ENCODE assay signal across 21 cellular contexts in the genomic region with DNA sequence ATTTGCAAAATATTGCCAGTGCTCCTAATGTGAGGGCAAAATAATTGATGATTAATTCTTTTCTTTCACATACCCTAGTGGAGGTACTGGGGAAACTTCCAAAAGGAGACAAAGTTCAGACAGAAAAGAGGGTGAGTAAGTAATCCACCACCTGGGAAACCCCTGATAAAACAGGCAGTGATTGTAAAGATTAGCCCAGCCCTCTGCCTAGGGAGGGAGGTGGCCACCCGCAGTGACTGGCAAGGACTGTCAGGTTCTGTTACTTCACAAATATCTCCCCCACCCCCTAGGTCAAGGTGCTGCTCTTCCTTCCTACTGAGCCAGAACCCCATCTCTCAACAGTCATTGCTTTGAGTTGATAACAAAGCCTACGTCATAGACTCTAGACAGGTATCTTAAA.
DNase-seq lines count a peak whose midpoint lies in the region; ATAC-seq, FAIRE-seq and TF ChIP-seq lines count a peak whose summit lies in the region.
"Had no signal": no experiment of that assay in that cellular context is flagged by ENCODE, and none has a peak within 500 bp of the region (broad histone marks: within the 10 kb centered on the region; RNA-seq: fewer than 3 reads in every experiment).

No MANE protein-coding gene starts in this region.

- H3K27me3 ChIP-seq in GM23338 (ENCODE audit: insufficient read depth) (no peaks in the 10 kb centered on the region), GM12878 (replicated peaks in 1 of 2; ENCODE audit: control insufficient read depth in 2 of 2, insufficient read depth in 2 of 2, low read length in 1 of 2) (no peaks in the 10 kb centered on the region)

- H3K4me3 Mint-ChIP-seq in GM23338, result no peak overlapping the region
- H3K4me3 Mint-ChIP-seq: CD4-positive, CD25-positive, alpha-beta regulatory T cell had no signal

- TF ChIP-seq CTCF in GM23338 (conservative IDR thresholded peaks at IDR 0.05; ENCODE audit: low read depth in 2 of 2) (no peak), GM12878 (IDR thresholded peaks at IDR 0.05 in 2 of 3, conservative IDR thresholded peaks at IDR 0.05 in 1 of 3; ENCODE audit: control insufficient read depth in 2 of 3, extremely low read depth in 1 of 3, insufficient read depth in 1 of 3, low read depth in 3 of 3, low read length in 3 of 3) (no peak)

- H3K4me3 ChIP-seq in GM23338, result no peak overlapping the region
- H3K4me3 ChIP-seq in GM12878, result no peak overlapping the region
- H3K4me3 ChIP-seq: K562 had no signal

- TF ChIP-seq RAD21 in GM12878 (IDR thresholded peaks at IDR 0.05; ENCODE audit: insufficient read depth, low read depth, low read length), result no peak

- CTCF ChIA-PET in GM12878 (lab: Yijun Ruan, JAX), result no interaction called here

- H3K9ac ChIP-seq in GM12878 (ENCODE audit: control insufficient read depth, insufficient read depth, low read length), result no peak overlapping the region

- in situ Hi-C loops in GM12878 (cut with MboI), result no loop called here

- no peaks in the 10 kb centered on the region for H3K36me3 ChIP-seq in GM23338 (ENCODE audit: insufficient read depth)
- H3K36me3 ChIP-seq in GM12878 (ENCODE audit: control insufficient read depth in 2 of 2, insufficient read depth in 2 of 2, low read length in 1 of 2), result no peaks in the 10 kb centered on the region

- FAIRE-seq in GM12878 (lab: Jason Lieb, UNC), result no peak
- FAIRE-seq: K562 had no signal

- BruUV-seq in GM12878 (replicated peaks; lab: Mats Ljungman, UMichigan), result no TSS peak

- H3K36me3 Mint-ChIP-seq in GM23338 (ENCODE audit: low read depth), result no peaks in the 10 kb centered on the region
- H3K36me3 Mint-ChIP-seq: CD4-positive, CD25-positive, alpha-beta regulatory T cell had no signal

- no peak for DNase-seq in GM23338 (ENCODE audit: low spot score)
- DNase-seq in GM12878 (ENCODE audit: low read depth, low spot score), result no peak
- peak; percentile 28 for DNase-seq in iPS-NIHi7 (ENCODE audit: extremely low spot score)
- no peak for DNase-seq in NCI-H146 treated with DMSO at 0.1 percent for 48 hours (lab: John Stamatoyannopoulos, UW; ENCODE audit: unreplicated experiment)
- no peak for DNase-seq in mesenteric fat pad (ENCODE audit: low spot score)
- no peak for DNase-seq in SKM-1 treated with dmso at 0.1 percent for 144 hours (lab: John Stamatoyannopoulos, UW; ENCODE audit: unreplicated experiment)
- DNase-seq: CD4-positive, CD25-positive, alpha-beta regulatory T cell; DMS79; GOT3; MM.1S; NCI-H1092; NCI-H1436; NCI-H1930; NCI-H2227 treated with DMSO at 0.1 percent for 48 hours; NCI-H510A; NCI-H748 treated with DMSO at 0.1 percent for 48 hours; NK-92 treated with Interleukin-12 subunit alpha and Interleukin-12 subunit beta, amount 100 ng/mL, for 24 hours had no signal

- RAD21 ChIA-PET in GM12878 (lab: Charles Lee; ENCODE audit: unreplicated experiment), result no interaction called here

- H3K4me2 ChIP-seq in GM23338 (no peak overlapping the region), GM12878 (ENCODE audit: control insufficient read depth, insufficient read depth) (no peak overlapping the region)

- no peak for TF ChIP-seq EP300 in GM12878 (IDR thresholded peaks at IDR 0.05; ENCODE audit: borderline replicate concordance in 1 of 2, control insufficient read depth in 1 of 2, low read depth in 2 of 2, low read length in 2 of 2)

- no peaks in the 10 kb centered on the region for H3K9me3 ChIP-seq in GM12878 (replicated peaks; ENCODE audit: control insufficient read depth, insufficient read depth, low read length)

- H4K20me1 ChIP-seq in GM23338 (replicated peaks; ENCODE audit: insufficient read depth), result no peaks in the 10 kb centered on the region
- H4K20me1 ChIP-seq in GM12878 (ENCODE audit: control insufficient read depth, insufficient read depth), result no peaks in the 10 kb centered on the region

- H3K27ac Mint-ChIP-seq in GM23338, result no peak overlapping the region

- H3F3A ChIP-seq in GM23338 (replicated peaks; ENCODE audit: low read depth), result no peaks in the 10 kb centered on the region

- TF ChIP-seq POLR2A in GM12878 (IDR thresholded peaks at IDR 0.05; ENCODE audit: low read depth, low read length), result no peak

- no peak overlapping the region for H2AFZ ChIP-seq in GM23338
- H2AFZ ChIP-seq in GM12878 (ENCODE audit: control insufficient read depth, low read depth, low read length), result no peak overlapping the region

- H3K4me1 Mint-ChIP-seq in GM23338, result peaks cover 13% of the 10 kb centered on the region
- H3K4me1 Mint-ChIP-seq: CD4-positive, CD25-positive, alpha-beta regulatory T cell had no signal

- POLR2A ChIA-PET in GM12878 (lab: Charles Lee), result no interaction called here

- no peaks in the 10 kb centered on the region for H3K9me3 Mint-ChIP-seq in GM23338

- intact Hi-C loops in GM12878 (cut with micrococcal nuclease; ENCODE audit: unreplicated experiment), result loop anchor here (10.0 kb wide), 1 partner anchor 288 kb away; no protein-coding TSS in a partner anchor

- H3K27ac ChIP-seq in GM23338 (ENCODE audit: low read depth) (no peak overlapping the region), GM12878 (ENCODE audit: control insufficient read depth, insufficient read depth) (no peak overlapping the region)

- peaks cover 6% of the 10 kb centered on the region; the same call in 1 of the 2 replicates for H3K9me2 ChIP-seq in GM23338 (ENCODE audit: insufficient read depth)

- H3K4me1 ChIP-seq in GM23338 (ENCODE audit: insufficient read depth), result no peaks in the 10 kb centered on the region
- peaks cover 12% of the 10 kb centered on the region for H3K4me1 ChIP-seq in GM12878 (ENCODE audit: control insufficient read depth, insufficient read depth, low read length)

- H3K79me2 ChIP-seq in GM23338 (replicated peaks; ENCODE audit: insufficient read depth) (no peaks in the 10 kb centered on the region), GM12878 (ENCODE audit: control insufficient read depth, insufficient read depth, low read length) (no peaks in the 10 kb centered on the region)

- SMC1A ChIA-PET in GM12878 (lab: Charles Lee; ENCODE audit: uncharacterized antibody, unreplicated experiment), result interaction anchor here (1.4 kb wide), 1 partner anchor 26 kb away, joined by 4 read pairs; no protein-coding TSS in a partner anchor

- H3K27me3 Mint-ChIP-seq in GM23338 (ENCODE audit: insufficient read depth, low read depth, poor library complexity), result no peaks in the 10 kb centered on the region

- 61% methylated on average over 2 of the region's 2 CpGs for WGBS in GM12878 (ENCODE audit: insufficient coverage, insufficient replicate concordance, low lambda C conversion rate, missing lambda C conversion rate)

- peak; percentile 50 for ATAC-seq in GM23338
- ATAC-seq in GM12878, result peak; percentile 87
- ATAC-seq in HG02588 (IDR thresholded peaks at IDR 0.05; ENCODE audit: unreplicated experiment), result no peak
- ATAC-seq: HCT116, K562, Panc1 had no signal

TF ChIP-seq in GM23338, 12 proteins besides CTCF, POLR2A, EP300 and RAD21:
- TF ChIP-seq JUNB (IDR thresholded peaks at IDR 0.05; ENCODE audit: unreplicated experiment), result no peak

TF ChIP-seq in GM12878, 131 proteins besides CTCF, POLR2A, EP300 and RAD21:
- TF ChIP-seq RELA (IDR thresholded peaks at IDR 0.05; ENCODE audit: borderline replicate concordance, partially characterized antibody) (no peak), RBBP5 (conservative IDR thresholded peaks at IDR 0.05) (no peak), SMC3 (IDR thresholded peaks at IDR 0.05; ENCODE audit: borderline replicate concordance, low read length) (no peak), CREM (IDR thresholded peaks at IDR 0.05; ENCODE audit: low read depth) (no peak)
